In genomic region chr3:108352176-108352575, GRCh38 we compare ENCODE assay signal across 26 cellular contexts. TPM values are rescaled to one million over a fixed set of nuclear protein-coding genes. Genes with fewer than 3 reads are reported as not detected.
"Had no signal": no experiment of that assay in that cellular context is flagged by ENCODE, and none has a peak within 500 bp of the region (broad histone marks: within the 10 kb centered on the region; RNA-seq: fewer than 3 reads in every experiment).

No MANE protein-coding gene starts in this region.

- H3K4me1 Mint-ChIP-seq: naive thymus-derived CD4-positive, alpha-beta T cell; nephron progenitor cell; stimulated activated naive CD8-positive, alpha-beta T cell treated with anti-CD3 and anti-CD28 coated beads, Interleukin-15, amount 100 ng/mL, for 72 hours had no signal

- H3K27ac ChIP-seq: gastrocnemius medialis, heart right ventricle, ovary, right atrium auricular region, sigmoid colon, skin epidermis, thoracic aorta, transverse colon had no signal

- H3K4me3 Mint-ChIP-seq: naive thymus-derived CD4-positive, alpha-beta T cell; nephron progenitor cell; stimulated activated naive B cell treated with anti-CD40 and anti-IgM and Interleukin-4, amounts not matched to agents 10 μg/mL and 1 μg/mL and 100 μg/mL, for 72 hours; stimulated activated naive CD8-positive, alpha-beta T cell treated with anti-CD3 and anti-CD28 coated beads, Interleukin-15, amount 100 ng/mL, for 72 hours had no signal

- ATAC-seq: esophagus mucosa; gastrocnemius medialis; heart right ventricle; left lobe of liver; stimulated activated naive CD8-positive, alpha-beta T cell treated with anti-CD3 and anti-CD28 coated beads, Interleukin-15, amount 100 ng/mL, for 72 hours had no signal

- H3K27me3 Mint-ChIP-seq: stimulated activated naive B cell treated with anti-CD40 and anti-IgM and Interleukin-4, amounts not matched to agents 10 μg/mL and 1 μg/mL and 100 μg/mL, for 72 hours had no signal

- H3K36me3 ChIP-seq: gastrocnemius medialis, heart right ventricle, ovary, right atrium auricular region, sigmoid colon, thoracic aorta, transverse colon had no signal

- H3K27me3 ChIP-seq: gastrocnemius medialis, heart right ventricle, ovary, right atrium auricular region, sigmoid colon, transverse colon had no signal

- H3K27ac Mint-ChIP-seq: naive thymus-derived CD4-positive, alpha-beta T cell; nephron progenitor cell; stimulated activated naive B cell treated with anti-CD40 and anti-IgM and Interleukin-4, amounts not matched to agents 10 μg/mL and 1 μg/mL and 100 μg/mL, for 72 hours; stimulated activated naive CD8-positive, alpha-beta T cell treated with anti-CD3 and anti-CD28 coated beads, Interleukin-15, amount 100 ng/mL, for 72 hours had no signal

- H3K4me1 ChIP-seq: gastrocnemius medialis, heart right ventricle, right atrium auricular region, sigmoid colon, transverse colon had no signal

- H3K4me3 ChIP-seq: gastrocnemius medialis, heart right ventricle, ovary, right atrium auricular region, sigmoid colon, skin epidermis, thoracic aorta, transverse colon had no signal

- H3K9me3 ChIP-seq: gastrocnemius medialis, heart right ventricle, ovary, right atrium auricular region, sigmoid colon, thoracic aorta, transverse colon had no signal

- H3K9me3 Mint-ChIP-seq: nephron progenitor cell had no signal

- DNase-seq: effector memory CD4-positive, alpha-beta T cell; gastrocnemius medialis; heart right ventricle; hypothalamus; kidney glomerular epithelial cell; mammary epithelial cell; naive thymus-derived CD4-positive, alpha-beta T cell; nephron progenitor cell; nucleus accumbens; ovary; sigmoid colon; stimulated activated CD4-positive, alpha-beta T cell treated with anti-CD3 and anti-CD28 coated beads, Interleukin-2, amount 100 ng/mL, for 24 hours; stimulated activated CD4-positive, alpha-beta T cell treated with anti-CD3 and anti-CD28 coated beads, Interleukin-4, amount 100 ng/mL, for 4 hours; stimulated activated naive B cell treated with anti-CD40 and anti-IgM and Interleukin-4, amounts not matched to agents 10 μg/mL and 1 μg/mL and 100 μg/mL, for 72 hours; stimulated activated naive CD8-positive, alpha-beta T cell treated with anti-CD3 and anti-CD28 coated beads, Interleukin-15, amount 100 ng/mL, for 72 hours; transverse colon had no signal

RNA-seq across cellular contexts. Expression of gene HHLA2, which starts 55.8 kb away (rescaled TPM):
- total RNA-seq: esophagus mucosa, fibroblast of lung, heart right ventricle, left lobe of liver, lower leg skin, mammary epithelial cell, posterior vena cava, right atrium auricular region, subcutaneous adipose tissue, thoracic aorta, ureter had no signal
- polyA plus RNA-seq: fibroblast of lung, heart right ventricle, mammary epithelial cell had no signal
